ENCODE assay signal across 9 cellular contexts in genomic region chr12:51801027-51801426, GRCh38. TPM values are rescaled to one million over a fixed set of nuclear protein-coding genes. Genes with fewer than 3 reads are reported as not detected.
"Had no signal": no experiment of that assay in that cellular context is flagged by ENCODE, and none has a peak within 500 bp of the region (broad histone marks: within the 10 kb centered on the region; RNA-seq: fewer than 3 reads in every experiment).

No MANE protein-coding gene starts in this region.

- H3K4me3 ChIP-seq: GM23248, GM23338, HAP-1 had no signal

- H3K27ac ChIP-seq: GM23248 had no signal

- H3K27ac Mint-ChIP-seq: GM23338 had no signal

- H3K4me2 ChIP-seq: GM23338 had no signal

- H3K9me3 ChIP-seq: HAP-1 had no signal

- ATAC-seq: GM23338, HCT116 had no signal

- H3K4me1 ChIP-seq: HAP-1 had no signal

- H2AFZ ChIP-seq: GM23248, GM23338 had no signal

- H3K4me3 Mint-ChIP-seq: GM23338, H9, HFFc6 had no signal

- DNase-seq: GM23248, GOT3, H9, HCEC 1CT, HFFc6 had no signal

- H3K36me3 ChIP-seq: HAP-1 had no signal

- H3K9ac ChIP-seq: GM23248 had no signal

RNA-seq across cellular contexts. Expression of gene FIGNL2, which starts 47.5 kb away (rescaled TPM):
- total RNA-seq: H4, HFFc6 had no signal
